In the genomic region with DNA sequence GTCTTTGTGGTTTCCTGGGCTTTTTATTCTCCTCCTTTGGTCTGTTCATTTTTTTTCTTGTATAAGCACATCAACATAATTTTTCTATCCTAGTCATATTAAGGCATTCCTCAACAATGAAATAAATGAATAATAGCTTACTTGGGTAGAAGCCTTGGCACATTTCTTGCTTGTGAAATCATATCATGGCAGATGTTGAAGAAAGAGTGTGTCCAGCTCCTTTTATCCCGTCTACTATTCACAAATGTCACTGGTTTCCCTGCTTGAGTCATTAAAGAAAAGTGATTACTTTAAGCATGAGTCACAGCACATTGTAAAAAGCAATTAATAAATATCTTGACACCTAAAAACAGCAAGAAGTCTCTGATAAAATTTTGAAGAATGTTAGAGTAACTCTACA, we compare ENCODE assay signal across 23 cellular contexts. TPM values are rescaled to one million over a fixed set of nuclear protein-coding genes. Genes with fewer than 3 reads are reported as not detected.
DNase-seq lines count a peak whose midpoint lies in the region; ATAC-seq and TF ChIP-seq lines count a peak whose summit lies in the region.
"Had no signal": no experiment of that assay in that cellular context is flagged by ENCODE, and none has a peak within 500 bp of the region (broad histone marks: within the 10 kb centered on the region; RNA-seq: fewer than 3 reads in every experiment).

No MANE protein-coding gene starts in this region.

- intact Hi-C loops in aorta (cut with DNase I) (no loop called here), gastrocnemius medialis (cut with DNase I; ENCODE audit: low total_unique reads) (no loop called here)

- H3K27ac ChIP-seq in aorta (ENCODE audit: low read depth in 1 of 2, low read length in 2 of 2) (no peak overlapping the region), gastrocnemius medialis (no peak overlapping the region)
- H3K27ac ChIP-seq: BLaER1, dorsolateral prefrontal cortex, epithelial cell of prostate, left lung, prostate gland, transverse colon had no signal

- WGBS in aorta, 2 donors = 2 to 6% methylated on average over 1 of the region's 1 CpG

- H3K36me3 ChIP-seq in aorta (ENCODE audit: control insufficient read depth in 1 of 2, insufficient read depth in 2 of 2, low read length in 1 of 2) = no peaks in the 10 kb centered on the region
- no peaks in the 10 kb centered on the region for H3K36me3 ChIP-seq in gastrocnemius medialis
- H3K36me3 ChIP-seq: BLaER1, left lung, prostate gland, transverse colon had no signal

- DNase-seq in GM04504 (ENCODE audit: low read depth) = peak; percentile 42
- peak; percentile 43 for DNase-seq in astrocyte of the hippocampus (ENCODE audit: low read depth, low spot score)
- DNase-seq in fibroblast of villous mesenchyme (ENCODE audit: low read depth) = peak; percentile 6
- DNase-seq in aorta = no peak
- no peak for DNase-seq in gastrocnemius medialis
- DNase-seq: activated CD4-positive, alpha-beta T cell treated with anti-CD3 and anti-CD28 coated beads for 48 hours; activated CD8-positive, alpha-beta memory T cell treated with anti-CD3 and anti-CD28 coated beads, Interleukin-2, amount 10 ng/mL, durations not matched to agents 7 days and 5 days; Calu3; dorsolateral prefrontal cortex; left lung; NCI-H187; NCI-H2227 treated with DMSO at 0.1 percent for 48 hours; NCI-H774; OCI-M1; SIG-M5; stimulated activated CD4-positive, alpha-beta T cell treated with anti-CD3 and anti-CD28 coated beads, Interleukin-4, amount 100 ng/mL, for 24 hours; transverse colon had no signal

- TF ChIP-seq POLR2A in gastrocnemius medialis (IDR thresholded peaks at IDR 0.05) = no peak

- ATAC-seq in aorta (ENCODE audit: low FRiP score) = peak; percentile 52
- no peak for ATAC-seq in HG03565 (IDR thresholded peaks at IDR 0.05; ENCODE audit: unreplicated experiment)
- ATAC-seq in gastrocnemius medialis = no peak
- no peak for ATAC-seq in HG02970 (IDR thresholded peaks at IDR 0.05; ENCODE audit: low FRiP score, unreplicated experiment)
- ATAC-seq: activated CD8-positive, alpha-beta memory T cell treated with anti-CD3 and anti-CD28 coated beads, Interleukin-2, amount 10 ng/mL, durations not matched to agents 7 days and 5 days; activated naive CD4-positive, alpha-beta T cell treated with anti-CD3 and anti-CD28 coated beads, Interleukin-2, amount 50 U/mL, for 72 hours; left lung had no signal

- no peak overlapping the region for H3K4me3 ChIP-seq in fibroblast of villous mesenchyme (ENCODE audit: low read depth, low read length)
- H3K4me3 ChIP-seq in aorta (ENCODE audit: low read length in 2 of 2) = no peak overlapping the region
- H3K4me3 ChIP-seq in gastrocnemius medialis = no peak overlapping the region
- H3K4me3 ChIP-seq: BLaER1, dorsolateral prefrontal cortex, left lung, prostate gland, transverse colon had no signal

- no peaks in the 10 kb centered on the region for H3K27me3 ChIP-seq in aorta (ENCODE audit: control insufficient read depth in 1 of 2, insufficient read depth in 2 of 2, low read length in 1 of 2)
- H3K27me3 ChIP-seq in gastrocnemius medialis = no peaks in the 10 kb centered on the region
- H3K27me3 ChIP-seq: BLaER1, left lung, transverse colon had no signal

- H3K9me3 ChIP-seq in aorta (ENCODE audit: control insufficient read depth, low read length) (peaks cover 2% of the 10 kb centered on the region), gastrocnemius medialis (no peaks in the 10 kb centered on the region)
- H3K9me3 ChIP-seq: BLaER1, left lung, prostate gland, transverse colon had no signal

- H3K4me1 ChIP-seq in aorta (ENCODE audit: control insufficient read depth in 1 of 2, insufficient read depth in 2 of 2, low read length in 2 of 2) = no peaks in the 10 kb centered on the region
- no peaks in the 10 kb centered on the region for H3K4me1 ChIP-seq in gastrocnemius medialis
- H3K4me1 ChIP-seq: BLaER1, left lung, prostate gland, transverse colon had no signal

- TF ChIP-seq CTCF in fibroblast of villous mesenchyme (IDR thresholded peaks at IDR 0.05; ENCODE audit: insufficient read depth, low read depth, low read length) (no peak), gastrocnemius medialis (IDR thresholded peaks at IDR 0.05 in 4 of 5, conservative IDR thresholded peaks at IDR 0.05 in 1 of 5) (no peak)

- in situ Hi-C loops in gastrocnemius medialis (cut with MboI; ENCODE audit: low sequenced_read_pairs in 4 of 4) = no loop called here

RNA-seq across cellular contexts. Expression of a gene that starts 42.1 kb away (rescaled TPM):
- 1.3 and 2.3 TPM in 2 replicates for total RNA-seq in fibroblast of villous mesenchyme
- total RNA-seq in aorta = 1 to 10 TPM in 1 of 2 donors, under 1 TPM in 1; 0.91 to 1.4 TPM
- under 1 TPM; 0.13 to 0.18 TPM for polyA plus RNA-seq in aorta
- total RNA-seq in gastrocnemius medialis = 1 to 10 TPM in 1 of 4 donors, under 1 TPM in 3; 0.05 to 1.1 (median 0.30) TPM

Comparison
In these comparisons a context has a peak if more than half of its experiments do, and no peak if none do; other contexts are left out.
1. DNase-seq: peak in GM04504 (single experiment), astrocyte of the hippocampus (single experiment) and fibroblast of villous mesenchyme (single experiment); none in aorta (0 of 2) and gastrocnemius medialis (0 of 2).